Comparison of ENCODE assay signal across 26 cellular contexts in the genomic region with DNA sequence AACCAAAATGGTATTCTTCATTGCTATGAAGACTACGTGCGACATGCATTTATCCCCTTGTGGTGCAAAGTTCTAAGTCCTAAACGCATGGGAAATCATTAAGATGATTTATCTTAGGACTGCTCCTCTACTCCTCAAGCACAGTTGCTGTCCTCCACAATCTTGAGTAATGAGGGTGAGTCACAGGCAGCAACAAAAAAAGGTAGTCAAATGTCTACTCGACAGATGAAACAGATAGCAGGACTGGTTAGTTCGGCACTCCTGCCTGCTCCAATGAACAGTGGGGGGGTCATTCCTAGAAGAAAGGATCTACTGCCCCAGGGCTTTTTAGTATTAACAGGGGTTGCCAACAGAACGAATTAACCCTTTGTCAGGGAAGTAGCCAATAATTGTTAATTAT.
A peak's percentile ranks its signal among the peaks of the same experiment; 100 is the strongest.
DNase-seq lines count a peak whose midpoint lies in the region; ATAC-seq, FAIRE-seq and TF ChIP-seq lines count a peak whose summit lies in the region.
"Had no signal": no experiment of that assay in that cellular context is flagged by ENCODE, and none has a peak within 500 bp of the region (broad histone marks: within the 10 kb centered on the region; RNA-seq: fewer than 3 reads in every experiment).

No MANE protein-coding gene starts in this region.

- no peak for DNase-seq in A549 (ENCODE audit: low read depth in 1 of 2, low spot score in 1 of 2)
- peak; percentile 58 for DNase-seq in HCEC 1CT
- DNase-seq in RPMI7951 (ENCODE audit: low read depth) = peak; percentile 0
- DNase-seq in fibroblast of villous mesenchyme (ENCODE audit: low read depth) = peak; percentile 63
- no peak for DNase-seq in NK-92 treated with Interleukin-12 subunit alpha and Interleukin-12 subunit beta, amount 100 ng/mL, for 24 hours (lab: John Stamatoyannopoulos, UW)
- DNase-seq: activated B cell treated with CpG ODN at 0.5 μM for 24 hours; activated CD4-positive, alpha-beta T cell treated with anti-CD3 and anti-CD28 coated beads, Interleukin-2, amount 50 U/mL, for 48 hours; activated effector memory CD4-positive, alpha-beta T cell treated with anti-CD3 and anti-CD28 coated beads, Interleukin-2, amount 50 U/mL, for 16 hours; activated naive CD8-positive, alpha-beta T cell treated with anti-CD3 and anti-CD28 coated beads, Interleukin-2, amount 50 U/mL, for 24 hours; brain microvascular endothelial cell; CD4-positive, CD25-positive, alpha-beta regulatory T cell; foreskin melanocyte; left cardiac atrium; NCI-H1436 treated with DMSO at 0.1 percent for 48 hours; NCI-H2171 treated with DMSO at 0.1 percent for 48 hours; NCI-H69; posterior cingulate gyrus; SK-N-SH; stimulated activated CD4-positive, alpha-beta T cell treated with anti-CD3 and anti-CD28 coated beads, Interleukin-2, amount 100 ng/mL, for 24 hours; stimulated activated naive B cell treated with anti-CD40 and anti-IgM and Interleukin-4, amounts not matched to agents 10 μg/mL and 1 μg/mL and 100 μg/mL, for 72 hours had no signal

- no peaks in the 10 kb centered on the region for H3K9me3 ChIP-seq in A549
- H3K9me3 ChIP-seq: SK-N-SH had no signal

- 21% methylated on average over 6 of the region's 6 CpGs for WGBS in A549 (ENCODE audit: missing lambda C conversion rate)

- no peak overlapping the region for H3K27ac ChIP-seq in A549
- H3K27ac ChIP-seq: brain microvascular endothelial cell had no signal

- H3K4me1 ChIP-seq in A549 = no peaks in the 10 kb centered on the region

- FAIRE-seq in A549 (lab: Jason Lieb, UNC) = peak; percentile 32
- FAIRE-seq: GM12878 had no signal

- H3K4me2 ChIP-seq in A549 = no peak overlapping the region
- H3K4me2 ChIP-seq: GM23338, SK-N-SH had no signal

- TF ChIP-seq POLR2A in A549 (IDR thresholded peaks at IDR 0.05; ENCODE audit: low read length) = no peak

- POLR2A ChIA-PET in A549 (lab: Yijun Ruan, JAX) = no interaction called here

- H3K4me3 ChIP-seq in A549 (no peak overlapping the region), fibroblast of villous mesenchyme (ENCODE audit: low read depth, low read length) (no peak overlapping the region)
- H3K4me3 ChIP-seq: GM12878, GM23338 had no signal

- TF ChIP-seq CTCF in A549 (IDR thresholded peaks at IDR 0.05) (no peak), fibroblast of villous mesenchyme (IDR thresholded peaks at IDR 0.05; ENCODE audit: insufficient read depth, low read depth, low read length) (no peak)

- no peak for TF ChIP-seq EP300 in A549 (IDR thresholded peaks at IDR 0.05)

- no peak for TF ChIP-seq RAD21 in A549 (conservative IDR thresholded peaks at IDR 0.05 in 1 of 2, IDR thresholded peaks at IDR 0.05 in 1 of 2)

- ATAC-seq in A549 = no peak
- no peak for ATAC-seq in HG03280 (IDR thresholded peaks at IDR 0.05; ENCODE audit: unreplicated experiment)
- ATAC-seq in GM21576 (IDR thresholded peaks at IDR 0.05; ENCODE audit: unreplicated experiment) = no peak
- no peak for ATAC-seq in HG03108 (IDR thresholded peaks at IDR 0.05; ENCODE audit: unreplicated experiment)
- ATAC-seq: activated naive CD8-positive, alpha-beta T cell treated with anti-CD3 and anti-CD28 coated beads, Interleukin-2, amount 50 U/mL, for 24 hours; GM12878; GM23338; left cardiac atrium; natural killer cell treated with Interleukin-12 subunit alpha and Interleukin-12 subunit beta and Interleukin-15 and Interleukin-18, amount 100 ng/mL, for 72 hours; stimulated activated naive B cell treated with anti-CD40 and anti-IgM and Interleukin-4, amounts not matched to agents 10 μg/mL and 1 μg/mL and 100 μg/mL, for 72 hours had no signal

- CTCF ChIA-PET in A549 (lab: Yijun Ruan, JAX) = no interaction called here

TF ChIP-seq in A549, 52 proteins besides CTCF, POLR2A, EP300 and RAD21:
- TF ChIP-seq CHD4 (IDR thresholded peaks at IDR 0.05; ENCODE audit: borderline replicate concordance) (no peak), NPAS2 (CRISPR knock-in tag; IDR thresholded peaks at IDR 0.05; ENCODE audit: borderline replicate concordance) (no peak), EHMT2 (IDR thresholded peaks at IDR 0.05; ENCODE audit: low read depth) (no peak), MAFK (IDR thresholded peaks at IDR 0.05; ENCODE audit: partially characterized antibody) (no peak), HEYL (CRISPR knock-in tag; IDR thresholded peaks at IDR 0.05) (no peak)
- TF ChIP-seq, protein P1, sequence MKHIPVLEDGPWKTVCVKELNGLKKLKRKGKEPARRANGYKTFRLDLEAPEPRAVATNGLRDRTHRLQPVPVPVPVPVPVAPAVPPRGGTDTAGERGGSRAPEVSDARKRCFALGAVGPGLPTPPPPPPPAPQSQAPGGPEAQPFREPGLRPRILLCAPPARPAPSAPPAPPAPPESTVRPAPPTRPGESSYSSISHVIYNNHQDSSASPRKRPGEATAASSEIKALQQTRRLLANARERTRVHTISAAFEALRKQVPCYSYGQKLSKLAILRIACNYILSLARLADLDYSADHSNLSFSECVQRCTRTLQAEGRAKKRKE (CRISPR knock-in tag; IDR thresholded peaks at IDR 0.05; ENCODE audit: low read depth) = no peak

Comparison
In these comparisons a context has a peak if more than half of its experiments do, and no peak if none do; other contexts are left out.
1. DNase-seq: peak in HCEC 1CT (single experiment), RPMI7951 (single experiment) and fibroblast of villous mesenchyme (single experiment); none in A549 (0 of 2) and NK-92 treated with Interleukin-12 subunit alpha and Interleukin-12 subunit beta, amount 100 ng/mL, for 24 hours (single experiment).